ENCODE assay signal across 8 cellular contexts in the genomic region with DNA sequence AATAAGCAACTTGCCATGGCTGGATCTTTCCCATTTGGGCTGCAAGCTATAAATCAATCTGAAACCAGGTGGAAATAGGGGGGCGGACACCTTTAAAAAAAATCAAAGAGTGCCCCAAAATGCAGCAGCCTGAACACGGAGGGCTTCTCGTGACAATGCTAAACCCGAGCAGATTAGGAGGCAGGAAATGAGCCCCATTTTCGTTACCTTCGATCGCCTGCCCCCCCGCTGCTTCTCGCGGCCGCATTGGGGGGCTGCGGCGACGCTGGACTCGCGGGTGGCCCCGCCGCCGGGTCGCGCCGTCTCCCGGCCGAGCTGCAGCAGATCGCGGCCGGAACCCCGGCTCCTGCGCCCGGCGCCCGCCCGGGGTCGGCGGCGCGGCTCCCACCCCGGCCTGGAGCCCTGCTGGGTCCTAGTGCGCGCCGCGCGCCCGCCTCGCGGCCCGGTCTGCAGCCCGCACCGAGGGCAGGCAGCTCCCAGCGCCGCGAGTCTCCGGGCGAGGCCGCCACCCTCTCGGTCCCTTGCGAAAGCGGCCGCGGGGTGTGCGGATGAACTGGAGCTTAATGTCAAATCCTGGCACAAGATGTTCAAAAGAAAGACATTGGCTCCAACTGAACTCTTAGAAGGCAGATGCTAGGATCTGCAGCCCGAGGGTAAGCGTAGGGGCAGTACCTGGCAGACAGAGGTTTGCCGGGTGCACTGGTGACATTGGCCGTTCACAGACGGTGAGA.
DNase-seq lines count a peak whose midpoint lies in the region; ATAC-seq and TF ChIP-seq lines count a peak whose summit lies in the region.

No MANE protein-coding gene starts in this region.

- H3K27ac ChIP-seq in HUES6 (ENCODE audit: low read depth, low read length) (peak overlapping the region; percentile 45), RWPE2 (ENCODE audit: poor library complexity, severe bottlenecking) (peak overlapping the region; percentile 1), neuronal stem cell (replicated peaks; ENCODE audit: low read length) (no peak overlapping the region), tibial nerve (peak overlapping the region in 3 of 4 donors; percentile 64 to 86 (median 85))

- peak; percentile 66 for ATAC-seq in GM21423 (IDR thresholded peaks at IDR 0.05; ENCODE audit: unreplicated experiment)
- ATAC-seq in RWPE2 (ENCODE audit: low read depth) = peak; percentile 93

- no peak overlapping the region for H2BK12ac ChIP-seq in neuronal stem cell (ENCODE audit: low read length)

- H4K8ac ChIP-seq in neuronal stem cell (ENCODE audit: low read depth, low read length) = no peak overlapping the region

- H3K18ac ChIP-seq in neuronal stem cell (ENCODE audit: low read length) = peak overlapping the region; percentile 93

- no peak overlapping the region for H2BK5ac ChIP-seq in neuronal stem cell (ENCODE audit: low read length)

- H3K4me1 ChIP-seq in HUES6 (ENCODE audit: control insufficient read depth, insufficient read depth, low read length) (peaks cover 51% of the 10 kb centered on the region), RWPE2 (ENCODE audit: insufficient read depth, poor library complexity, severe bottlenecking) (peaks cover 5% of the 10 kb centered on the region), neuronal stem cell (ENCODE audit: control insufficient read depth in 2 of 2, insufficient read depth in 1 of 2, low read depth in 1 of 2, low read length in 2 of 2) (peaks cover 7 to 10% of the 10 kb centered on the region in 2 donors), tibial nerve (peaks cover 0 to 34% (median 7%) of the 10 kb centered on the region in 4 donors)

- H3K4me3 ChIP-seq in HUES6 (ENCODE audit: low read depth, low read length) (peak overlapping the region; percentile 74), RWPE2 (ENCODE audit: severe bottlenecking) (peak overlapping the region; percentile 98), neuronal stem cell (ENCODE audit: low read length in 2 of 2) (peak overlapping the region; percentile 67 to 82), tibial nerve (peak overlapping the region; percentile 48 to 87 (median 74))

- no peak overlapping the region for H2BK15ac ChIP-seq in neuronal stem cell (ENCODE audit: low read length)

- H3K9me3 ChIP-seq in HUES6 (ENCODE audit: control insufficient read depth, insufficient read depth, low read depth, low read length) (no peaks in the 10 kb centered on the region), RWPE2 (ENCODE audit: severe bottlenecking) (no peaks in the 10 kb centered on the region), neuronal stem cell (replicated peaks in 1 of 2; ENCODE audit: control insufficient read depth in 2 of 2, insufficient read depth in 1 of 2, low read depth in 1 of 2, low read length in 2 of 2) (no peaks in the 10 kb centered on the region), tibial nerve (no peaks in the 10 kb centered on the region)

- H2AFZ ChIP-seq in neuronal stem cell (ENCODE audit: low read length) = peak overlapping the region; percentile 96

- H3K9ac ChIP-seq in HUES6 (ENCODE audit: low read length) (peak overlapping the region; percentile 78), neuronal stem cell (ENCODE audit: low read depth, low read length, poor library complexity) (peak overlapping the region; percentile 74)

- H3K27me3 ChIP-seq in HUES6 (ENCODE audit: control insufficient read depth, insufficient read depth, low read length) (no peaks in the 10 kb centered on the region), RWPE2 (ENCODE audit: insufficient read depth, poor library complexity, severe bottlenecking) (no peaks in the 10 kb centered on the region), neuronal stem cell (ENCODE audit: control insufficient read depth in 3 of 3, insufficient read depth in 3 of 3, low read depth in 1 of 3, low read length in 3 of 3) (peaks cover 0 to 28% (median 4%) of the 10 kb centered on the region in 3 experiments), tibial nerve (no peaks in the 10 kb centered on the region)

- no peak overlapping the region for H4K91ac ChIP-seq in neuronal stem cell (ENCODE audit: low read depth, low read length, poor library complexity)

- no peaks in the 10 kb centered on the region for H3K36me3 ChIP-seq in HUES6 (ENCODE audit: control insufficient read depth, insufficient read depth, low read length)
- H3K36me3 ChIP-seq in RWPE2 (ENCODE audit: low read depth) = no peaks in the 10 kb centered on the region
- no peaks in the 10 kb centered on the region for H3K36me3 ChIP-seq in neuronal stem cell (replicated peaks in 1 of 2; ENCODE audit: control insufficient read depth in 2 of 2, insufficient read depth in 2 of 2, low read length in 2 of 2)
- no peaks in the 10 kb centered on the region for H3K36me3 ChIP-seq in tibial nerve

- TF ChIP-seq CTCF in RWPE2 (IDR thresholded peaks at IDR 0.05; ENCODE audit: poor library complexity, severe bottlenecking) (peak; percentile 15), tibial nerve (IDR thresholded peaks at IDR 0.05) (peak in 1 of 5 experiments; percentile 8)

- peak overlapping the region; percentile 61 for H3K4me2 ChIP-seq in neuronal stem cell (ENCODE audit: insufficient read depth, low read length, poor library complexity, severe bottlenecking)

- TF ChIP-seq EP300 in tibial nerve (IDR thresholded peaks at IDR 0.05) = no peak

- H3K79me1 ChIP-seq in neuronal stem cell (ENCODE audit: low read depth, low read length) = no peaks in the 10 kb centered on the region

- peak overlapping the region; percentile 31 for H3K23ac ChIP-seq in neuronal stem cell (ENCODE audit: low read depth, low read length, poor library complexity)

- no peak overlapping the region for H2BK120ac ChIP-seq in neuronal stem cell (ENCODE audit: low read depth, low read length)

- no CpG with 5 or more reads among the region's 66 CpGs for WGBS in neuronal stem cell (ENCODE audit: extremely low coverage in 2 of 2, insufficient read length in 2 of 2, insufficient replicate concordance in 1 of 2), 2 donors
- WGBS in tibial nerve, 2 donors = 1% methylated on average over 30 to 46 of the region's 66 CpGs

- TF ChIP-seq POLR2A in tibial nerve (IDR thresholded peaks at IDR 0.05) = peak in 1 of 2 donors; percentile 29

- DNase-seq in DMS79 (lab: John Stamatoyannopoulos, UW) = peak; percentile 55
- no peak for DNase-seq in RWPE2 (ENCODE audit: low spot score)
- peak; percentile 12 to 56 (median 24) for DNase-seq in activated naive CD4-positive, alpha-beta T cell (lab: John Stamatoyannopoulos, UW)
- peak; percentile 81 for DNase-seq in germinal center (ENCODE audit: low spot score)
- DNase-seq in neuronal stem cell (ENCODE audit: low spot score) = peak; percentile 71
- peak; percentile 22 to 37 for DNase-seq in tibial nerve (ENCODE audit: low spot score in 2 of 2)

- peak overlapping the region; percentile 86 for H3K14ac ChIP-seq in neuronal stem cell (ENCODE audit: low read length)

- H3K4ac ChIP-seq in neuronal stem cell (ENCODE audit: low read length) = no peak overlapping the region

- no peak overlapping the region for H2AK5ac ChIP-seq in neuronal stem cell (ENCODE audit: low read depth, low read length)
